ENCODE assay signal across 8 cellular contexts in genomic region chr18:55415258-55415871, GRCh38.
DNase-seq lines count a peak whose midpoint lies in the region; ATAC-seq lines count a peak whose summit lies in the region.

No MANE protein-coding gene starts in this region.

- H3K4me3 Mint-ChIP-seq in activated CD8-positive, alpha-beta memory T cell treated with anti-CD3 and anti-CD28 coated beads, Interleukin-2, amount 10 ng/mL, durations not matched to agents 7 days and 5 days = no peak overlapping the region
- no peak overlapping the region for H3K4me3 Mint-ChIP-seq in naive thymus-derived CD8-positive, alpha-beta T cell
- H3K4me3 Mint-ChIP-seq in stimulated activated effector memory CD8-positive, alpha-beta T cell treated with anti-CD3 and anti-CD28 coated beads, Interleukin-12 subunit alpha, Interleukin-12 subunit beta, amount 100 ng/mL, for 72 hours = no peak overlapping the region

- DNase-seq in COLO668 (lab: John Stamatoyannopoulos, UW; ENCODE audit: unreplicated experiment) (peak; percentile 81), HK-2 (ENCODE audit: unreplicated experiment) (peak; percentile 53), NOMO-1 (lab: John Stamatoyannopoulos, UW; ENCODE audit: unreplicated experiment in 2 of 2) (peak; percentile 54 to 60), epidermal melanocyte (ENCODE audit: insufficient read length, low spot score) (peak; percentile 64)
- peak; percentile 76 for DNase-seq in activated CD8-positive, alpha-beta memory T cell treated with anti-CD3 and anti-CD28 coated beads, Interleukin-2, amount 10 ng/mL, durations not matched to agents 7 days and 5 days
- peak; percentile 30 to 85 (median 62) for DNase-seq in naive thymus-derived CD8-positive, alpha-beta T cell
- DNase-seq in stimulated activated effector memory CD8-positive, alpha-beta T cell treated with anti-CD3 and anti-CD28 coated beads, Interleukin-12 subunit alpha, Interleukin-12 subunit beta, amount 100 ng/mL, for 72 hours (ENCODE audit: low spot score in 2 of 2) = peak; percentile 46 to 72

- no peaks in the 10 kb centered on the region for H3K9me3 Mint-ChIP-seq in activated CD8-positive, alpha-beta memory T cell treated with anti-CD3 and anti-CD28 coated beads, Interleukin-2, amount 10 ng/mL, durations not matched to agents 7 days and 5 days (ENCODE audit: low read depth)
- H3K9me3 Mint-ChIP-seq in naive thymus-derived CD8-positive, alpha-beta T cell = no peaks in the 10 kb centered on the region
- H3K9me3 Mint-ChIP-seq in stimulated activated effector memory CD8-positive, alpha-beta T cell treated with anti-CD3 and anti-CD28 coated beads, Interleukin-12 subunit alpha, Interleukin-12 subunit beta, amount 100 ng/mL, for 72 hours = no peaks in the 10 kb centered on the region

- no peaks in the 10 kb centered on the region for H3K4me1 Mint-ChIP-seq in activated CD8-positive, alpha-beta memory T cell treated with anti-CD3 and anti-CD28 coated beads, Interleukin-2, amount 10 ng/mL, durations not matched to agents 7 days and 5 days
- H3K4me1 Mint-ChIP-seq in naive thymus-derived CD8-positive, alpha-beta T cell = peaks cover 0 to 13% (median 1%) of the 10 kb centered on the region in 4 donors
- H3K4me1 Mint-ChIP-seq in stimulated activated effector memory CD8-positive, alpha-beta T cell treated with anti-CD3 and anti-CD28 coated beads, Interleukin-12 subunit alpha, Interleukin-12 subunit beta, amount 100 ng/mL, for 72 hours = no peaks in the 10 kb centered on the region

- H3K27me3 Mint-ChIP-seq in activated CD8-positive, alpha-beta memory T cell treated with anti-CD3 and anti-CD28 coated beads, Interleukin-2, amount 10 ng/mL, durations not matched to agents 7 days and 5 days = no peaks in the 10 kb centered on the region
- H3K27me3 Mint-ChIP-seq in naive thymus-derived CD8-positive, alpha-beta T cell = peaks cover 0 to 5% (median 2%) of the 10 kb centered on the region in 5 donors

- H3K36me3 Mint-ChIP-seq in activated CD8-positive, alpha-beta memory T cell treated with anti-CD3 and anti-CD28 coated beads, Interleukin-2, amount 10 ng/mL, durations not matched to agents 7 days and 5 days = no peaks in the 10 kb centered on the region
- no peaks in the 10 kb centered on the region for H3K36me3 Mint-ChIP-seq in naive thymus-derived CD8-positive, alpha-beta T cell
- H3K36me3 Mint-ChIP-seq in stimulated activated effector memory CD8-positive, alpha-beta T cell treated with anti-CD3 and anti-CD28 coated beads, Interleukin-12 subunit alpha, Interleukin-12 subunit beta, amount 100 ng/mL, for 72 hours = no peaks in the 10 kb centered on the region

- peak; percentile 80 for ATAC-seq in GM19463 (IDR thresholded peaks at IDR 0.05; ENCODE audit: unreplicated experiment)
- peak; percentile 70 for ATAC-seq in activated CD8-positive, alpha-beta memory T cell treated with anti-CD3 and anti-CD28 coated beads, Interleukin-2, amount 10 ng/mL, durations not matched to agents 7 days and 5 days
- peak; percentile 48 to 75 for ATAC-seq in naive thymus-derived CD8-positive, alpha-beta T cell
- ATAC-seq in stimulated activated effector memory CD8-positive, alpha-beta T cell treated with anti-CD3 and anti-CD28 coated beads, Interleukin-12 subunit alpha, Interleukin-12 subunit beta, amount 100 ng/mL, for 72 hours = peak; percentile 77

- CTCF ChIA-PET in activated CD8-positive, alpha-beta memory T cell treated with anti-CD3 and anti-CD28 coated beads, Interleukin-2, amount 10 ng/mL, durations not matched to agents 7 days and 5 days (lab: Charles Lee) = interaction anchor here (0.6 to 1.8 kb wide), 3 partner anchors 13 to 365 kb away, joined by 3 read pairs; no protein-coding TSS in a partner anchor

- POLR2A ChIA-PET in naive thymus-derived CD8-positive, alpha-beta T cell (lab: Charles Lee) = no interaction called here

- no peak overlapping the region for H3K27ac Mint-ChIP-seq in activated CD8-positive, alpha-beta memory T cell treated with anti-CD3 and anti-CD28 coated beads, Interleukin-2, amount 10 ng/mL, durations not matched to agents 7 days and 5 days
- no peak overlapping the region for H3K27ac Mint-ChIP-seq in naive thymus-derived CD8-positive, alpha-beta T cell
- H3K27ac Mint-ChIP-seq in stimulated activated effector memory CD8-positive, alpha-beta T cell treated with anti-CD3 and anti-CD28 coated beads, Interleukin-12 subunit alpha, Interleukin-12 subunit beta, amount 100 ng/mL, for 72 hours = no peak overlapping the region

Comparison
In these comparisons a context has a peak if more than half of its experiments do, and no peak if none do; other contexts are left out.
1. Peak in every context shown above with its lines: DNase-seq and ATAC-seq.